ENCODE assay signal across 8 cellular contexts in genomic region chr5:81853005-81853357, GRCh38.
DNase-seq lines count a peak whose midpoint lies in the region; FAIRE-seq and TF ChIP-seq lines count a peak whose summit lies in the region.

No MANE protein-coding gene starts in this region.

- POLR2A ChIA-PET in activated CD4-positive, alpha-beta memory T cell treated with anti-CD3 and anti-CD28 coated beads for 36 hours (lab: Charles Lee), result interaction anchor here (0.5 to 2.8 kb wide), 2 partner anchors 102 to 121 kb away, joined by 5 to 62 read pairs; partner anchors contain the start of gene SSBP2

- H3K27me3 ChIP-seq in keratinocyte (ENCODE audit: control insufficient read depth, extremely low read depth, insufficient read depth, low read length) (no peaks in the 10 kb centered on the region), testis (no peaks in the 10 kb centered on the region)

- WGBS in testis, 2 donors, result 41 to 44% methylated on average over 6 of the region's 6 CpGs

- H3K4me3 ChIP-seq in keratinocyte (ENCODE audit: control insufficient read depth in 2 of 3, extremely low read depth in 1 of 3, insufficient read depth in 2 of 3, low read depth in 1 of 3, low read length in 3 of 3) (no peak overlapping the region), testis (peak overlapping the region in 1 of 2 donors; percentile 45)

- H2AFZ ChIP-seq in keratinocyte (ENCODE audit: control insufficient read depth, low read length), result peak overlapping the region; percentile 16

- TF ChIP-seq POLR2A in testis (IDR thresholded peaks at IDR 0.05), result no peak

- no peak overlapping the region for H3K27ac ChIP-seq in keratinocyte (ENCODE audit: control insufficient read depth, insufficient read depth, low read length)
- H3K27ac ChIP-seq in testis, result peak overlapping the region in 1 of 2 donors; percentile 21

- H3K4me1 Mint-ChIP-seq in T-helper 2 cell treated with Interferon-gamma antibody and Interleukin-4, amounts not matched to agents 5 μg/mL and 100 μg/mL, for 36 hours (ENCODE audit: low read depth), result peaks cover 43% of the 10 kb centered on the region
- peaks cover 28% of the 10 kb centered on the region for H3K4me1 Mint-ChIP-seq in activated CD4-positive, alpha-beta memory T cell treated with anti-CD3 and anti-CD28 coated beads for 36 hours (ENCODE audit: low read depth)

- H3K9me1 ChIP-seq in keratinocyte (ENCODE audit: control insufficient read depth, extremely low read depth, insufficient read depth, low read length), result no peaks in the 10 kb centered on the region

- no peaks in the 10 kb centered on the region for H3K36me3 ChIP-seq in keratinocyte (ENCODE audit: control insufficient read depth in 2 of 2, extremely low read depth in 1 of 2, insufficient read depth in 2 of 2, low read length in 2 of 2)
- no peaks in the 10 kb centered on the region for H3K36me3 ChIP-seq in testis (ENCODE audit: low read depth, missing control alignments)

- intact Hi-C loops in activated CD4-positive, alpha-beta memory T cell treated with anti-CD3 and anti-CD28 coated beads for 36 hours (cut with micrococcal nuclease), result loop anchor here (5.0 to 10.0 kb wide), 5 partner anchors 314 to 556 kb away; no protein-coding TSS in a partner anchor
- intact Hi-C loops in testis (cut with DNase I; ENCODE audit: low total_unique reads), result loop anchor here (10.0 kb wide), 1 partner anchor 348 kb away; no protein-coding TSS in a partner anchor

- CTCF ChIA-PET in activated CD4-positive, alpha-beta memory T cell treated with anti-CD3 and anti-CD28 coated beads for 36 hours (lab: Charles Lee), result interaction anchor here (0.6 to 1.1 kb wide), 2 partner anchors 322 to 407 kb away, joined by 3 to 4 read pairs; no protein-coding TSS in a partner anchor

- H4K20me1 ChIP-seq in keratinocyte (ENCODE audit: control insufficient read depth, extremely low read depth, insufficient read depth, low read length), result no peaks in the 10 kb centered on the region

- FAIRE-seq in keratinocyte (lab: Jason Lieb, UNC), result no peak

- peak overlapping the region; percentile 84 for H3K4me3 Mint-ChIP-seq in T-helper 2 cell treated with Interferon-gamma antibody and Interleukin-4, amounts not matched to agents 5 μg/mL and 100 μg/mL, for 36 hours
- H3K4me3 Mint-ChIP-seq in activated CD4-positive, alpha-beta memory T cell treated with anti-CD3 and anti-CD28 coated beads for 36 hours, result peak overlapping the region; percentile 89

- no peak for DNase-seq in T-helper 2 cell treated with Interferon-gamma antibody and Interleukin-4, amounts not matched to agents 5 μg/mL and 100 μg/mL, for 36 hours (ENCODE audit: low spot score)
- DNase-seq in T-helper 2 cell (no peak), keratinocyte (ENCODE audit: low read depth, low spot score) (no peak), testis (peak; percentile 17), cerebellum (ENCODE audit: low spot score) (no peak)
- no peak for DNase-seq in activated CD4-positive, alpha-beta memory T cell treated with anti-CD3 and anti-CD28 coated beads for 36 hours
- DNase-seq in stimulated activated CD8-positive, alpha-beta memory T cell treated with anti-CD3 and anti-CD28 coated beads, Interleukin-4, amount 100 ng/mL, for 48 hours, result no peak
- no peak for DNase-seq in NK-92 treated with Interleukin-12 subunit alpha and Interleukin-12 subunit beta, amount 100 ng/mL, for 24 hours (lab: John Stamatoyannopoulos, UW)

- H3K9me3 Mint-ChIP-seq in T-helper 2 cell treated with Interferon-gamma antibody and Interleukin-4, amounts not matched to agents 5 μg/mL and 100 μg/mL, for 36 hours, result no peaks in the 10 kb centered on the region
- no peaks in the 10 kb centered on the region for H3K9me3 Mint-ChIP-seq in activated CD4-positive, alpha-beta memory T cell treated with anti-CD3 and anti-CD28 coated beads for 36 hours

- no peaks in the 10 kb centered on the region for H3K27me3 Mint-ChIP-seq in T-helper 2 cell treated with Interferon-gamma antibody and Interleukin-4, amounts not matched to agents 5 μg/mL and 100 μg/mL, for 36 hours (ENCODE audit: low read depth)
- H3K27me3 Mint-ChIP-seq in activated CD4-positive, alpha-beta memory T cell treated with anti-CD3 and anti-CD28 coated beads for 36 hours, result no peaks in the 10 kb centered on the region

- dilution Hi-C loops in keratinocyte (cut with MboI; ENCODE audit: extremely low pct_ligation_motif_present, low sequenced_read_pairs), result no loop called here

- H3K4me2 ChIP-seq in keratinocyte (ENCODE audit: control insufficient read depth, extremely low read depth, insufficient read depth, low read depth, low read length), result peak overlapping the region; percentile 59

- no peak overlapping the region for H3K9ac ChIP-seq in keratinocyte (ENCODE audit: control insufficient read depth, extremely low read depth, insufficient read depth, low read length)

- no peak for TF ChIP-seq CTCF in keratinocyte (optimal IDR thresholded peaks at IDR 0.05 in 1 of 3, IDR thresholded peaks at IDR 0.05 in 1 of 3, conservative IDR thresholded peaks at IDR 0.05 in 1 of 3; ENCODE audit: extremely low read depth in 1 of 3, insufficient read depth in 2 of 3, low read length in 3 of 3)
- TF ChIP-seq CTCF in testis (IDR thresholded peaks at IDR 0.05), result no peak

- no peaks in the 10 kb centered on the region for H3K79me2 ChIP-seq in keratinocyte (ENCODE audit: control insufficient read depth, insufficient read depth, low read length)

- peaks cover 3% of the 10 kb centered on the region for H3K36me3 Mint-ChIP-seq in T-helper 2 cell treated with Interferon-gamma antibody and Interleukin-4, amounts not matched to agents 5 μg/mL and 100 μg/mL, for 36 hours (ENCODE audit: low read depth)
- H3K36me3 Mint-ChIP-seq in activated CD4-positive, alpha-beta memory T cell treated with anti-CD3 and anti-CD28 coated beads for 36 hours, result no peaks in the 10 kb centered on the region

- peak overlapping the region; percentile 80 for H3K27ac Mint-ChIP-seq in T-helper 2 cell treated with Interferon-gamma antibody and Interleukin-4, amounts not matched to agents 5 μg/mL and 100 μg/mL, for 36 hours
- no peak overlapping the region for H3K27ac Mint-ChIP-seq in activated CD4-positive, alpha-beta memory T cell treated with anti-CD3 and anti-CD28 coated beads for 36 hours

- H3K9me3 ChIP-seq in keratinocyte (ENCODE audit: control insufficient read depth, low read depth, low read length) (no peaks in the 10 kb centered on the region), testis (no peaks in the 10 kb centered on the region)

- H3K4me1 ChIP-seq in keratinocyte (ENCODE audit: control insufficient read depth, extremely low read depth, insufficient read depth, low read length) (peaks cover 40% of the 10 kb centered on the region), testis (peaks cover 19% of the 10 kb centered on the region)
